Comparison of ENCODE assay signal across 11 cellular contexts in genomic region chr18:22172594-22173049, GRCh38. TPM values are rescaled to one million over a fixed set of nuclear protein-coding genes. Genes with fewer than 3 reads are reported as not detected.
DNase-seq lines count a peak whose midpoint lies in the region; ATAC-seq and TF ChIP-seq lines count a peak whose summit lies in the region.
"Had no signal": no experiment of that assay in that cellular context is flagged by ENCODE, and none has a peak within 500 bp of the region (broad histone marks: within the 10 kb centered on the region; RNA-seq: fewer than 3 reads in every experiment).

No MANE protein-coding gene starts in this region.

- no peaks in the 10 kb centered on the region for H4K20me1 ChIP-seq in MM.1S (ENCODE audit: insufficient read depth, low read length)

- H3K4me3 Mint-ChIP-seq in central memory CD8-positive, alpha-beta T cell: peak overlapping the region; percentile 47

- no peak for TF ChIP-seq CTCF in lung (IDR thresholded peaks at IDR 0.05; ENCODE audit: control extremely low read depth, extremely low read depth)
- no peak for TF ChIP-seq CTCF in MM.1S (IDR thresholded peaks at IDR 0.05; ENCODE audit: low read length)

- H3K4me3 ChIP-seq in lung: peak overlapping the region; percentile 79
- peak overlapping the region; percentile 31 to 79 (median 44) for H3K4me3 ChIP-seq in subcutaneous abdominal adipose tissue (ENCODE audit: low read depth in 1 of 5, low read length in 5 of 5)
- no peak overlapping the region for H3K4me3 ChIP-seq in MM.1S (ENCODE audit: low read length)

- H3K9me3 ChIP-seq in lung (ENCODE audit: control insufficient read depth in 2 of 2, insufficient read depth in 1 of 2, low read length in 1 of 2): peaks cover 0 to 1% of the 10 kb centered on the region in 2 donors
- H3K9me3 ChIP-seq in subcutaneous abdominal adipose tissue (ENCODE audit: control insufficient read depth in 5 of 5, low read length in 5 of 5): no peaks in the 10 kb centered on the region
- H3K9me3 ChIP-seq in MM.1S (replicated peaks; ENCODE audit: insufficient read depth, low read length): no peaks in the 10 kb centered on the region

- H3K4me1 ChIP-seq in lung (ENCODE audit: control insufficient read depth in 2 of 2, insufficient read depth in 2 of 2, low read length in 2 of 2) (peaks cover 0 to 8% of the 10 kb centered on the region in 2 donors), subcutaneous abdominal adipose tissue (ENCODE audit: control insufficient read depth in 5 of 5, insufficient read depth in 5 of 5, low read length in 5 of 5) (peaks cover 0 to 58% (median 38%) of the 10 kb centered on the region in 5 donors), MM.1S (ENCODE audit: low read length) (no peaks in the 10 kb centered on the region)

- H3K4me2 ChIP-seq in MM.1S (ENCODE audit: low read depth, low read length): no peak overlapping the region

- H3K27ac ChIP-seq in lung (ENCODE audit: low read depth in 1 of 2, low read length in 1 of 2) (peak overlapping the region; percentile 69 to 99), subcutaneous abdominal adipose tissue (ENCODE audit: low read depth, low read length) (no peak overlapping the region), MM.1S (ENCODE audit: low read length) (no peak overlapping the region)

- ATAC-seq in central memory CD8-positive, alpha-beta T cell (replicated peaks; ENCODE audit: extremely low read depth, poor library complexity, severe bottlenecking): no peak
- ATAC-seq in lung (ENCODE audit: insufficient read depth, low FRiP score) (no peak), HG03469 (IDR thresholded peaks at IDR 0.05; ENCODE audit: unreplicated experiment) (no peak)

- H3K27ac Mint-ChIP-seq in central memory CD8-positive, alpha-beta T cell (ENCODE audit: low read depth): no peak overlapping the region

- no peaks in the 10 kb centered on the region for H3K9me2 ChIP-seq in MM.1S (replicated peaks; ENCODE audit: insufficient read depth, low read length)

- no peaks in the 10 kb centered on the region for H3K9me3 Mint-ChIP-seq in central memory CD8-positive, alpha-beta T cell

- H3K27me3 Mint-ChIP-seq in central memory CD8-positive, alpha-beta T cell: peaks cover 77% of the 10 kb centered on the region

- no peaks in the 10 kb centered on the region for H3F3A ChIP-seq in MM.1S (ENCODE audit: insufficient read depth, low read length)

- H3K4me1 Mint-ChIP-seq in central memory CD8-positive, alpha-beta T cell: peaks cover 35% of the 10 kb centered on the region

- peaks cover 24% of the 10 kb centered on the region for H3K36me3 Mint-ChIP-seq in central memory CD8-positive, alpha-beta T cell (ENCODE audit: insufficient read depth)

- DNase-seq in HT-29 (ENCODE audit: low spot score) (peak; percentile 68), lung (ENCODE audit: low spot score) (no peak), OCI-M1 (lab: John Stamatoyannopoulos, UW) (no peak), MM.1S (no peak), AG08395 (ENCODE audit: low spot score) (no peak)
- DNase-seq in central memory CD8-positive, alpha-beta T cell (ENCODE audit: low spot score in 2 of 2): no peak
- DNase-seq: activated CD4-positive, CD25-positive, alpha-beta regulatory T cell; effector memory CD4-positive, alpha-beta T cell; KG1 had no signal

- H3K27me3 ChIP-seq in lung (ENCODE audit: control insufficient read depth, insufficient read depth): no peaks in the 10 kb centered on the region
- H3K27me3 ChIP-seq in subcutaneous abdominal adipose tissue (ENCODE audit: control insufficient read depth in 5 of 5, insufficient read depth in 4 of 5, low read length in 5 of 5): peaks cover 0 to 17% (median 9%) of the 10 kb centered on the region in 5 donors
- no peaks in the 10 kb centered on the region for H3K27me3 ChIP-seq in MM.1S (replicated peaks; ENCODE audit: insufficient read depth, low read length)

- H3K36me3 ChIP-seq in lung (ENCODE audit: control insufficient read depth in 2 of 2, insufficient read depth in 2 of 2, low read length in 2 of 2) (peaks cover 2 to 10% of the 10 kb centered on the region in 2 donors), subcutaneous abdominal adipose tissue (ENCODE audit: control insufficient read depth in 5 of 5, insufficient read depth in 5 of 5, low read length in 5 of 5) (peaks cover 0 to 2% (median 0%) of the 10 kb centered on the region in 5 donors), MM.1S (replicated peaks; ENCODE audit: insufficient read depth, low read length) (no peaks in the 10 kb centered on the region)

- no peaks in the 10 kb centered on the region for H3K79me2 ChIP-seq in MM.1S (ENCODE audit: low read length)

- H3K9ac ChIP-seq in subcutaneous abdominal adipose tissue (ENCODE audit: low read length in 5 of 5) (no peak overlapping the region), MM.1S (ENCODE audit: low read length) (no peak overlapping the region)

- H2AFZ ChIP-seq in MM.1S (ENCODE audit: low read length): no peak overlapping the region

- 33 to 64% methylated on average over 7 of the region's 7 CpGs for WGBS in lung, 2 donors

RNA-seq across cellular contexts. Expression of gene GATA6, which starts 3.2 kb away (rescaled TPM):
- total RNA-seq in HT-29 (2014; rRNA removed; shearing (Covaris generic)): 66.5 and 73.8 TPM in 2 replicates
- total RNA-seq in lung: 10 to 100 TPM; 32.1 to 34.3 TPM
- 10 to 100 TPM; 11.3 to 11.5 TPM for polyA plus RNA-seq in lung

Comparison
In these comparisons a context has a peak if more than half of its experiments do, and no peak if none do; other contexts are left out.
1. H3K27ac ChIP-seq: peak in lung (2 of 2); none in subcutaneous abdominal adipose tissue (single experiment) and MM.1S (single experiment).